In genomic region chr2:111380733-111381439, GRCh38 we compare ENCODE assay signal across 8 cellular contexts.
DNase-seq lines count a peak whose midpoint lies in the region; ATAC-seq and TF ChIP-seq lines count a peak whose summit lies in the region.
"Not testable (repeated sequence)": the region's sequence is repeated elsewhere in the genome, so short reads cannot be mapped to it uniquely, and the experiment has no call there.

No MANE protein-coding gene starts in this region.

- not testable (repeated sequence) for TF ChIP-seq CTCF in CD4-positive, alpha-beta T cell (IDR thresholded peaks at IDR 0.05)

- H3K36me3 Mint-ChIP-seq in CD4-positive, alpha-beta T cell (ENCODE audit: low read depth); activated CD8-positive, alpha-beta T cell treated with anti-CD3 and anti-CD28 coated beads, Interleukin-2, amount 10 ng/mL, durations not matched to agents 7 days and 5 days (ENCODE audit: low read depth); activated naive CD8-positive, alpha-beta T cell; naive thymus-derived CD4-positive, alpha-beta T cell; stimulated activated naive B cell treated with anti-CD40 and anti-IgM and Interleukin-4, amounts not matched to agents 10 μg/mL and 1 μg/mL and 100 μg/mL, for 72 hours: not testable (repeated sequence)
- peaks cover 12% of the 10 kb centered on the region for H3K36me3 Mint-ChIP-seq in activated T-helper 1 cell treated with anti-CD3 and anti-CD28 coated beads, Interleukin-12 subunit alpha, Interleukin-12 subunit beta, Interleukin-2, Interleukin-4 antibody, amounts not matched to agents 30 ng/mL and 10 ng/mL and 1 ng/mL, durations not matched to agents 14 hours and 24 hours and 36 hours (ENCODE audit: low read depth)

- H3K36me3 ChIP-seq in naive thymus-derived CD4-positive, alpha-beta T cell (ENCODE audit: control insufficient read depth in 2 of 3, insufficient read depth in 3 of 3, low read length in 3 of 3) = not testable (repeated sequence)

- H3K9me3 Mint-ChIP-seq in CD4-positive, alpha-beta T cell; activated CD8-positive, alpha-beta T cell treated with anti-CD3 and anti-CD28 coated beads, Interleukin-2, amount 10 ng/mL, durations not matched to agents 7 days and 5 days (ENCODE audit: insufficient read depth); activated T-helper 1 cell treated with anti-CD3 and anti-CD28 coated beads, Interleukin-12 subunit alpha, Interleukin-12 subunit beta, Interleukin-2, Interleukin-4 antibody, amounts not matched to agents 30 ng/mL and 10 ng/mL and 1 ng/mL, durations not matched to agents 14 hours and 24 hours and 36 hours; activated naive CD8-positive, alpha-beta T cell (ENCODE audit: low read depth); naive thymus-derived CD4-positive, alpha-beta T cell; stimulated activated naive B cell treated with anti-CD40 and anti-IgM and Interleukin-4, amounts not matched to agents 10 μg/mL and 1 μg/mL and 100 μg/mL, for 72 hours: not testable (repeated sequence)

- H3K27me3 ChIP-seq in CD4-positive, alpha-beta T cell (ENCODE audit: control insufficient read depth, insufficient read depth, low read length); naive thymus-derived CD4-positive, alpha-beta T cell (ENCODE audit: control insufficient read depth in 2 of 2, insufficient read depth in 2 of 2, low read length in 2 of 2): not testable (repeated sequence)

- DNase-seq in CD4-positive, alpha-beta T cell = peak in 6 of 10 experiments; percentile 4 to 47 (median 20)
- DNase-seq in activated CD4-positive, alpha-beta T cell treated with anti-CD3 and anti-CD28 coated beads for 1 hour = peak; percentile 10
- DNase-seq in activated CD8-positive, alpha-beta T cell treated with anti-CD3 and anti-CD28 coated beads, Interleukin-2, amount 10 ng/mL, durations not matched to agents 7 days and 5 days; activated T-helper 1 cell treated with anti-CD3 and anti-CD28 coated beads, Interleukin-12 subunit alpha, Interleukin-12 subunit beta, Interleukin-2, Interleukin-4 antibody, amounts not matched to agents 30 ng/mL and 10 ng/mL and 1 ng/mL, durations not matched to agents 14 hours and 24 hours and 36 hours (ENCODE audit: low spot score); stimulated activated naive B cell treated with anti-CD40 and anti-IgM and Interleukin-4, amounts not matched to agents 10 μg/mL and 1 μg/mL and 100 μg/mL, for 72 hours: not testable (repeated sequence)
- DNase-seq in naive thymus-derived CD4-positive, alpha-beta T cell = peak in 7 of 9 donors; percentile 21 to 47 (median 36)
- peak; percentile 43 for DNase-seq in stimulated activated CD4-positive, alpha-beta T cell treated with anti-CD3 and anti-CD28 coated beads, Interleukin-4, amount 100 ng/mL, for 1 hour

- CTCF ChIA-PET in CD4-positive, alpha-beta T cell (lab: Charles Lee); activated CD8-positive, alpha-beta T cell treated with anti-CD3 and anti-CD28 coated beads, Interleukin-2, amount 10 ng/mL, durations not matched to agents 7 days and 5 days (lab: Charles Lee); naive thymus-derived CD4-positive, alpha-beta T cell (lab: Charles Lee): not testable (repeated sequence)

- H3K27me3 Mint-ChIP-seq in CD4-positive, alpha-beta T cell; activated CD8-positive, alpha-beta T cell treated with anti-CD3 and anti-CD28 coated beads, Interleukin-2, amount 10 ng/mL, durations not matched to agents 7 days and 5 days (ENCODE audit: low read depth); activated T-helper 1 cell treated with anti-CD3 and anti-CD28 coated beads, Interleukin-12 subunit alpha, Interleukin-12 subunit beta, Interleukin-2, Interleukin-4 antibody, amounts not matched to agents 30 ng/mL and 10 ng/mL and 1 ng/mL, durations not matched to agents 14 hours and 24 hours and 36 hours (ENCODE audit: insufficient read depth); activated naive CD8-positive, alpha-beta T cell; naive thymus-derived CD4-positive, alpha-beta T cell; stimulated activated naive B cell treated with anti-CD40 and anti-IgM and Interleukin-4, amounts not matched to agents 10 μg/mL and 1 μg/mL and 100 μg/mL, for 72 hours: not testable (repeated sequence)

- not testable (repeated sequence) for H3K27ac ChIP-seq in CD4-positive, alpha-beta T cell (ENCODE audit: low read depth, low read length); naive thymus-derived CD4-positive, alpha-beta T cell (ENCODE audit: low read depth, low read length)

- H3K4me3 Mint-ChIP-seq in CD4-positive, alpha-beta T cell; activated CD8-positive, alpha-beta T cell treated with anti-CD3 and anti-CD28 coated beads, Interleukin-2, amount 10 ng/mL, durations not matched to agents 7 days and 5 days; activated T-helper 1 cell treated with anti-CD3 and anti-CD28 coated beads, Interleukin-12 subunit alpha, Interleukin-12 subunit beta, Interleukin-2, Interleukin-4 antibody, amounts not matched to agents 30 ng/mL and 10 ng/mL and 1 ng/mL, durations not matched to agents 14 hours and 24 hours and 36 hours; stimulated activated naive B cell treated with anti-CD40 and anti-IgM and Interleukin-4, amounts not matched to agents 10 μg/mL and 1 μg/mL and 100 μg/mL, for 72 hours: not testable (repeated sequence)
- peak overlapping the region; percentile 10 for H3K4me3 Mint-ChIP-seq in activated naive CD8-positive, alpha-beta T cell
- peak overlapping the region in 4 of 10 donors; percentile 6 to 70 (median 51) for H3K4me3 Mint-ChIP-seq in naive thymus-derived CD4-positive, alpha-beta T cell

- H3K4me3 ChIP-seq in naive thymus-derived CD4-positive, alpha-beta T cell (ENCODE audit: low read length) = not testable (repeated sequence)

- H3K9me3 ChIP-seq in CD4-positive, alpha-beta T cell (ENCODE audit: control insufficient read depth, low read length); naive thymus-derived CD4-positive, alpha-beta T cell (ENCODE audit: control insufficient read depth in 2 of 3, low read length in 3 of 3): not testable (repeated sequence)

- H3K4me1 ChIP-seq in naive thymus-derived CD4-positive, alpha-beta T cell (ENCODE audit: control insufficient read depth in 2 of 2, insufficient read depth in 2 of 2, low read length in 2 of 2) = not testable (repeated sequence)

- peak; percentile 85 for ATAC-seq in CD4-positive, alpha-beta T cell (ENCODE audit: poor library complexity)
- peak; percentile 58 for ATAC-seq in activated CD8-positive, alpha-beta T cell treated with anti-CD3 and anti-CD28 coated beads, Interleukin-2, amount 10 ng/mL, durations not matched to agents 7 days and 5 days
- peak; percentile 86 for ATAC-seq in naive thymus-derived CD4-positive, alpha-beta T cell
- peak; percentile 25 to 29 for ATAC-seq in stimulated activated naive B cell treated with anti-CD40 and anti-IgM and Interleukin-4, amounts not matched to agents 10 μg/mL and 1 μg/mL and 100 μg/mL, for 72 hours (replicated peaks)

- H3K4me1 Mint-ChIP-seq in CD4-positive, alpha-beta T cell (ENCODE audit: low read depth); activated CD8-positive, alpha-beta T cell treated with anti-CD3 and anti-CD28 coated beads, Interleukin-2, amount 10 ng/mL, durations not matched to agents 7 days and 5 days (ENCODE audit: low read depth); activated T-helper 1 cell treated with anti-CD3 and anti-CD28 coated beads, Interleukin-12 subunit alpha, Interleukin-12 subunit beta, Interleukin-2, Interleukin-4 antibody, amounts not matched to agents 30 ng/mL and 10 ng/mL and 1 ng/mL, durations not matched to agents 14 hours and 24 hours and 36 hours (ENCODE audit: low read depth); stimulated activated naive B cell treated with anti-CD40 and anti-IgM and Interleukin-4, amounts not matched to agents 10 μg/mL and 1 μg/mL and 100 μg/mL, for 72 hours: not testable (repeated sequence)
- H3K4me1 Mint-ChIP-seq in activated naive CD8-positive, alpha-beta T cell (ENCODE audit: low read depth) = peaks cover 13% of the 10 kb centered on the region
- H3K4me1 Mint-ChIP-seq in naive thymus-derived CD4-positive, alpha-beta T cell = peaks cover 5 to 15% (median 10%) of the 10 kb centered on the region in 7 donors

- POLR2A ChIA-PET in CD4-positive, alpha-beta T cell (lab: Charles Lee); activated CD8-positive, alpha-beta T cell treated with anti-CD3 and anti-CD28 coated beads, Interleukin-2, amount 10 ng/mL, durations not matched to agents 7 days and 5 days (lab: Charles Lee); naive thymus-derived CD4-positive, alpha-beta T cell (lab: Charles Lee): not testable (repeated sequence)

- H3K27ac Mint-ChIP-seq in CD4-positive, alpha-beta T cell; activated CD8-positive, alpha-beta T cell treated with anti-CD3 and anti-CD28 coated beads, Interleukin-2, amount 10 ng/mL, durations not matched to agents 7 days and 5 days; stimulated activated naive B cell treated with anti-CD40 and anti-IgM and Interleukin-4, amounts not matched to agents 10 μg/mL and 1 μg/mL and 100 μg/mL, for 72 hours: not testable (repeated sequence)
- H3K27ac Mint-ChIP-seq in activated T-helper 1 cell treated with anti-CD3 and anti-CD28 coated beads, Interleukin-12 subunit alpha, Interleukin-12 subunit beta, Interleukin-2, Interleukin-4 antibody, amounts not matched to agents 30 ng/mL and 10 ng/mL and 1 ng/mL, durations not matched to agents 14 hours and 24 hours and 36 hours = peak overlapping the region; percentile 61
- peak overlapping the region; percentile 82 for H3K27ac Mint-ChIP-seq in activated naive CD8-positive, alpha-beta T cell
- H3K27ac Mint-ChIP-seq in naive thymus-derived CD4-positive, alpha-beta T cell = peak overlapping the region in 5 of 9 donors; percentile 33 to 59 (median 48)

- intact Hi-C loops in CD4-positive, alpha-beta T cell (cut with DNase I, micrococcal nuclease); activated T-helper 1 cell treated with anti-CD3 and anti-CD28 coated beads, Interleukin-12 subunit alpha, Interleukin-12 subunit beta, Interleukin-2, Interleukin-4 antibody, amounts not matched to agents 30 ng/mL and 10 ng/mL and 1 ng/mL, durations not matched to agents 14 hours and 24 hours and 36 hours (cut with micrococcal nuclease); naive thymus-derived CD4-positive, alpha-beta T cell (cut with micrococcal nuclease): not testable (repeated sequence)

Comparison
In these comparisons a context has a peak if more than half of its experiments do, and no peak if none do; other contexts are left out.
1. ATAC-seq: peak in every context shown above with its lines; median percentile 86 in naive thymus-derived CD4-positive, alpha-beta T cell; 85 in CD4-positive, alpha-beta T cell; 58 in activated CD8-positive, alpha-beta T cell treated with anti-CD3 and anti-CD28 coated beads, Interleukin-2, amount 10 ng/mL, durations not matched to agents 7 days and 5 days; 27 in stimulated activated naive B cell treated with anti-CD40 and anti-IgM and Interleukin-4, amounts not matched to agents 10 μg/mL and 1 μg/mL and 100 μg/mL, for 72 hours.